In the genomic region with DNA sequence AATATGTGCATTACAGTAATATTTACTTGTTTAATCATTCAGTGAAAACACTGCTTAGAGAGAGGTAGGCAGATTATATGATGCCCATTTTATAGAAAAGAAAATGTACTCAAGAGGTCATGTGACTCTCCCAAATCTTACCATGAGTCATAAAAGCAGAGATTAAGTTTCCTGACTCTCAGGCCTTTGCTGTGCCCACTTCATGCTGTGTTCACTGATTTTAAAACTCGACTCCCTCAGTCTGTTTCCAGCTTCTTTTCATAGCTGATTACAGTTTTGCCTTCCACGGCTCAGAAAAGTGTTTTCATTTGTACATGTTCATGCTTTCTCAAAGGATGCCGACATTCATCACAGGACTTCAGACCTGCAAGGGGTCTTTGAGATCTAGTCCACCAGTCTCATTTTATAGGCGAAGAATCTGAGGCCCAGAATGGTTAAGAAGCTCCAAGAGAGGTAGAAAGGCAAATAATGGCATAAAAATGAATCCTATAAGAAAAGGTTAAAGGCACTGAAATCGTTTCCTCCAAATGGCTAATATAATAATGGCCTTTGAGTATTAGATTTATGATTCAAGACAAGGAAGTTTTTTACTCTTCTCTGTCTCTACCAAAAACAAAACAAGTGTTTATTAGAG, we compare ENCODE assay signal across 20 cellular contexts. TPM values are rescaled to one million over a fixed set of nuclear protein-coding genes. Genes with fewer than 3 reads are reported as not detected.
DNase-seq lines count a peak whose midpoint lies in the region; ATAC-seq and TF ChIP-seq lines count a peak whose summit lies in the region.
"Had no signal": no experiment of that assay in that cellular context is flagged by ENCODE, and none has a peak within 500 bp of the region (broad histone marks: within the 10 kb centered on the region; RNA-seq: fewer than 3 reads in every experiment).

No MANE protein-coding gene starts in this region.

- peak overlapping the region; percentile 80 for H2BK120ac ChIP-seq in IMR-90 (ENCODE audit: low read depth, low read length)

- H3K4me1 ChIP-seq in IMR-90 (ENCODE audit: control insufficient read depth, insufficient read depth, low read length) (peaks cover 12% of the 10 kb centered on the region), adipocyte (ENCODE audit: control insufficient read depth, insufficient read depth, low read length) (peaks cover 36% of the 10 kb centered on the region)
- H3K4me1 ChIP-seq: ascending aorta had no signal

- POLR2A ChIA-PET in AG04450 (lab: Yijun Ruan, JAX) (no interaction called here), IMR-90 (lab: Charles Lee; ENCODE audit: unreplicated experiment) (no interaction called here)

- H2AFZ ChIP-seq in IMR-90 (replicated peaks; ENCODE audit: low read length, poor library complexity), result peak overlapping the region; percentile 80

- H3K9me3 ChIP-seq in AG04450 (ENCODE audit: control insufficient read depth, insufficient read depth, low read length), result no peaks in the 10 kb centered on the region; the same call in none of the 2 replicates
- no peaks in the 10 kb centered on the region for H3K9me3 ChIP-seq in IMR-90 (ENCODE audit: control insufficient read depth, insufficient read depth, low read length)
- H3K9me3 ChIP-seq in adipocyte (ENCODE audit: control insufficient read depth, low read length), result peaks cover 4% of the 10 kb centered on the region
- H3K9me3 ChIP-seq: ascending aorta had no signal

- H2BK20ac ChIP-seq in IMR-90 (ENCODE audit: low read depth, low read length), result peak overlapping the region; percentile 83; the same call in 1 of the 2 replicates

- no peak overlapping the region; the same call in 1 of the 2 replicates for H3K23ac ChIP-seq in IMR-90 (ENCODE audit: low read depth, low read length)

- H3K4me3 ChIP-seq in AG04450 (ENCODE audit: low read depth, low read length), result no peak overlapping the region
- no peak overlapping the region for H3K4me3 ChIP-seq in IMR-90 (ENCODE audit: insufficient read depth, low read depth, low read length)
- no peak overlapping the region for H3K4me3 ChIP-seq in adipocyte (ENCODE audit: low read length)
- H3K4me3 ChIP-seq: ascending aorta had no signal

- H3K9ac ChIP-seq in IMR-90 (ENCODE audit: low read depth, low read length) (peak overlapping the region; percentile 35; the same call in 1 of the 2 replicates), adipocyte (ENCODE audit: low read length) (peak overlapping the region; percentile 18)

- peak overlapping the region; percentile 84 for H4K91ac ChIP-seq in IMR-90 (ENCODE audit: insufficient read depth, low read depth, low read length)

- peak overlapping the region; percentile 38; the same call in 1 of the 2 replicates for H3K14ac ChIP-seq in IMR-90 (replicated peaks; ENCODE audit: low read depth, low read length)

- no peaks in the 10 kb centered on the region for H3K27me3 ChIP-seq in AG04450 (ENCODE audit: control insufficient read depth, insufficient read depth, low read length)
- no peaks in the 10 kb centered on the region for H3K27me3 ChIP-seq in IMR-90 (ENCODE audit: control insufficient read depth, insufficient read depth, low read length)
- H3K27me3 ChIP-seq in adipocyte (replicated peaks; ENCODE audit: control insufficient read depth, insufficient read depth, low read length), result no peaks in the 10 kb centered on the region
- H3K27me3 ChIP-seq: ascending aorta had no signal

- H3K4me3 Mint-ChIP-seq in stimulated activated effector memory CD8-positive, alpha-beta T cell treated with anti-CD3 and anti-CD28 coated beads, Interleukin-12 subunit alpha, Interleukin-12 subunit beta, amount 100 ng/mL, for 72 hours, result no peak overlapping the region
- H3K4me3 Mint-ChIP-seq: activated CD8-positive, alpha-beta T cell treated with anti-CD3 and anti-CD28 coated beads, Interleukin-2, amount 10 ng/mL, durations not matched to agents 7 days and 5 days; activated T-helper 1 cell treated with anti-CD3 and anti-CD28 coated beads, Interleukin-12 subunit alpha, Interleukin-12 subunit beta, Interleukin-2, Interleukin-4 antibody, amounts not matched to agents 30 ng/mL and 10 ng/mL and 1 ng/mL, durations not matched to agents 14 hours and 24 hours and 36 hours; effector memory CD8-positive, alpha-beta T cell; mesothelial cell of epicardium; stimulated activated naive B cell treated with anti-CD40 and anti-IgM and Interleukin-4, amounts not matched to agents 10 μg/mL and 1 μg/mL and 100 μg/mL, for 72 hours; type B pancreatic cell had no signal

- no peaks in the 10 kb centered on the region for H3K9me3 Mint-ChIP-seq in stimulated activated effector memory CD8-positive, alpha-beta T cell treated with anti-CD3 and anti-CD28 coated beads, Interleukin-12 subunit alpha, Interleukin-12 subunit beta, amount 100 ng/mL, for 72 hours
- H3K9me3 Mint-ChIP-seq: activated T-helper 1 cell treated with anti-CD3 and anti-CD28 coated beads, Interleukin-12 subunit alpha, Interleukin-12 subunit beta, Interleukin-2, Interleukin-4 antibody, amounts not matched to agents 30 ng/mL and 10 ng/mL and 1 ng/mL, durations not matched to agents 14 hours and 24 hours and 36 hours; effector memory CD8-positive, alpha-beta T cell; stimulated activated naive B cell treated with anti-CD40 and anti-IgM and Interleukin-4, amounts not matched to agents 10 μg/mL and 1 μg/mL and 100 μg/mL, for 72 hours; type B pancreatic cell had no signal

- H3K36me3 ChIP-seq in IMR-90 (ENCODE audit: control insufficient read depth, insufficient read depth, low read length), result no peaks in the 10 kb centered on the region
- no peaks in the 10 kb centered on the region for H3K36me3 ChIP-seq in adipocyte (ENCODE audit: control insufficient read depth, insufficient read depth, low read length, severe bottlenecking)
- H3K36me3 ChIP-seq: ascending aorta, WERI-Rb-1 had no signal

- TF ChIP-seq CTCF in AG04450 (IDR thresholded peaks at IDR 0.05; ENCODE audit: low read depth, low read length), result no peak
- no peak for TF ChIP-seq CTCF in IMR-90 (conservative IDR thresholded peaks at IDR 0.05; ENCODE audit: low read depth, low read length)

- CTCF ChIA-PET in AG04450 (lab: Charles Lee) (interaction anchor here (1.1 kb wide), 1 partner anchor 89 kb away, joined by 4 read pairs; no protein-coding TSS in a partner anchor), IMR-90 (lab: Yijun Ruan, JAX) (interaction anchor here (1.1 kb wide), 1 partner anchor 9 kb away, joined by 3 read pairs; a partner anchor contains a TSS)

- in situ Hi-C loops in IMR-90 (cut with MboI; ENCODE audit: low sequenced_read_pairs), result no loop called here

- 0 out of 2 replicates have a peak, but pooled peaks have one; percentile 15 for ATAC-seq in IMR-90 (ENCODE audit: low read depth)
- no peak for ATAC-seq in Right ventricle myocardium superior (ENCODE audit: poor library complexity)
- no peak for ATAC-seq in stimulated activated effector memory CD8-positive, alpha-beta T cell treated with anti-CD3 and anti-CD28 coated beads, Interleukin-12 subunit alpha, Interleukin-12 subunit beta, amount 100 ng/mL, for 72 hours
- ATAC-seq: activated CD8-positive, alpha-beta T cell treated with anti-CD3 and anti-CD28 coated beads, Interleukin-2, amount 10 ng/mL, durations not matched to agents 7 days and 5 days; effector memory CD8-positive, alpha-beta T cell; sciatic nerve; stimulated activated naive B cell treated with anti-CD40 and anti-IgM and Interleukin-4, amounts not matched to agents 10 μg/mL and 1 μg/mL and 100 μg/mL, for 72 hours had no signal

- peak overlapping the region; percentile 81; the same call in 1 of the 2 replicates for H3K4ac ChIP-seq in IMR-90 (ENCODE audit: low read depth, low read length)

- no peaks in the 10 kb centered on the region for H4K20me1 ChIP-seq in IMR-90 (ENCODE audit: insufficient read depth, low read length)

- peak overlapping the region; percentile 76 for H2AK9ac ChIP-seq in IMR-90 (replicated peaks; ENCODE audit: low read depth, low read length, poor library complexity)

- H2AK5ac ChIP-seq in IMR-90 (ENCODE audit: low read depth, low read length), result peak overlapping the region; percentile 66; the same call in 1 of the 2 replicates

- H2BK15ac ChIP-seq in IMR-90 (ENCODE audit: low read depth, low read length), result peak overlapping the region; percentile 85; the same call in 2 of the 3 replicates

- H3K4me2 ChIP-seq in IMR-90 (ENCODE audit: low read depth, low read length), result peak overlapping the region; percentile 0; the same call in 1 of the 2 replicates

- peak overlapping the region; percentile 61 for H3K56ac ChIP-seq in IMR-90 (ENCODE audit: extremely low read depth, insufficient read depth, low read length)

- no peak for DNase-seq in AG04450 (ENCODE audit: low read depth, low spot score)
- DNase-seq in IMR-90, result peak; percentile 62
- peak; percentile 68 for DNase-seq in adipocyte (ENCODE audit: low read depth)
- peak; percentile 61 for DNase-seq in fibroblast of peridontal ligament (ENCODE audit: extremely low read depth)
- no peak for DNase-seq in Right ventricle myocardium superior
- DNase-seq in NCI-H526 (lab: John Stamatoyannopoulos, UW), result no peak
- DNase-seq in stimulated activated effector memory CD8-positive, alpha-beta T cell treated with anti-CD3 and anti-CD28 coated beads, Interleukin-12 subunit alpha, Interleukin-12 subunit beta, amount 100 ng/mL, for 72 hours (ENCODE audit: low spot score in 2 of 2), result no peak
- no peak for DNase-seq in stimulated activated CD4-positive, alpha-beta T cell treated with anti-CD3 and anti-CD28 coated beads, Interleukin-4, amount 100 ng/mL, for 1 hour
- DNase-seq: activated CD8-positive, alpha-beta T cell treated with anti-CD3 and anti-CD28 coated beads, Interleukin-2, amount 10 ng/mL, durations not matched to agents 7 days and 5 days; effector memory CD8-positive, alpha-beta T cell; NCI-H1048; NCI-H446; nucleus accumbens; stimulated activated naive B cell treated with anti-CD40 and anti-IgM and Interleukin-4, amounts not matched to agents 10 μg/mL and 1 μg/mL and 100 μg/mL, for 72 hours; WERI-Rb-1 had no signal

- peak overlapping the region; percentile 69; the same call in 1 of the 2 replicates for H3K18ac ChIP-seq in IMR-90 (ENCODE audit: low read depth, low read length)

- no peak for TF ChIP-seq POLR2A in IMR-90 (IDR thresholded peaks at IDR 0.05; ENCODE audit: low read depth, low read length)

- peak overlapping the region; percentile 7; the same call in 1 of the 2 replicates for H4K5ac ChIP-seq in IMR-90 (ENCODE audit: low read depth, low read length)

- H2BK5ac ChIP-seq in IMR-90 (ENCODE audit: low read depth, low read length, poor library complexity, severe bottlenecking), result peak overlapping the region; percentile 88

- H3K9me1 ChIP-seq in IMR-90 (ENCODE audit: insufficient read depth, low read length), result no peaks in the 10 kb centered on the region; the same call in 1 of the 2 replicates

- dilution Hi-C loops in IMR-90 (cut with HindIII; ENCODE audit: low sequenced_read_pairs, unreplicated experiment), result no loop called here

- BruUV-seq in IMR-90 (replicated peaks; lab: Mats Ljungman, UMichigan), result no TSS peak

- intact Hi-C loops in IMR-90 (cut with micrococcal nuclease), result no loop called here
- intact Hi-C loops in Right ventricle myocardium superior (cut with DNase I), result no loop called here

- H3K4me1 Mint-ChIP-seq in stimulated activated effector memory CD8-positive, alpha-beta T cell treated with anti-CD3 and anti-CD28 coated beads, Interleukin-12 subunit alpha, Interleukin-12 subunit beta, amount 100 ng/mL, for 72 hours, result no peaks in the 10 kb centered on the region
- H3K4me1 Mint-ChIP-seq: mesothelial cell of epicardium had no signal

- no peaks in the 10 kb centered on the region for H3K36me3 Mint-ChIP-seq in stimulated activated effector memory CD8-positive, alpha-beta T cell treated with anti-CD3 and anti-CD28 coated beads, Interleukin-12 subunit alpha, Interleukin-12 subunit beta, amount 100 ng/mL, for 72 hours
- H3K36me3 Mint-ChIP-seq: mesothelial cell of epicardium; stimulated activated naive B cell treated with anti-CD40 and anti-IgM and Interleukin-4, amounts not matched to agents 10 μg/mL and 1 μg/mL and 100 μg/mL, for 72 hours; type B pancreatic cell had no signal

- H3K79me1 ChIP-seq in IMR-90 (ENCODE audit: low read depth in 1 of 2, low read length in 2 of 2), result no peaks in the 10 kb centered on the region

- peak overlapping the region; percentile 8 to 95; a peak in 3 of 4 replicates for H4K8ac ChIP-seq in IMR-90 (ENCODE audit: low read depth in 2 of 2, low read length in 2 of 2)

- WGBS in IMR-90 (ENCODE audit: extremely low coverage in 2 of 2, insufficient read length in 1 of 2), 2 experiments, result 92% methylated on average over 2 of the region's 5 CpGs; no CpG with 5 or more reads in 1 of the 2 experiments

- no peak for TF ChIP-seq RAD21 in IMR-90 (IDR thresholded peaks at IDR 0.05; ENCODE audit: low read length)

- H3K27ac ChIP-seq in AG04450 (ENCODE audit: low read depth, low read length), result peak overlapping the region; percentile 11
- H3K27ac ChIP-seq in IMR-90 (ENCODE audit: insufficient read depth, low read length), result peak overlapping the region; percentile 78
- H3K27ac ChIP-seq: ascending aorta, WERI-Rb-1 had no signal

- H3K27ac Mint-ChIP-seq in stimulated activated effector memory CD8-positive, alpha-beta T cell treated with anti-CD3 and anti-CD28 coated beads, Interleukin-12 subunit alpha, Interleukin-12 subunit beta, amount 100 ng/mL, for 72 hours, result no peak overlapping the region
- H3K27ac Mint-ChIP-seq: activated CD8-positive, alpha-beta T cell treated with anti-CD3 and anti-CD28 coated beads, Interleukin-2, amount 10 ng/mL, durations not matched to agents 7 days and 5 days; activated T-helper 1 cell treated with anti-CD3 and anti-CD28 coated beads, Interleukin-12 subunit alpha, Interleukin-12 subunit beta, Interleukin-2, Interleukin-4 antibody, amounts not matched to agents 30 ng/mL and 10 ng/mL and 1 ng/mL, durations not matched to agents 14 hours and 24 hours and 36 hours; effector memory CD8-positive, alpha-beta T cell; mesothelial cell of epicardium; stimulated activated naive B cell treated with anti-CD40 and anti-IgM and Interleukin-4, amounts not matched to agents 10 μg/mL and 1 μg/mL and 100 μg/mL, for 72 hours; type B pancreatic cell had no signal

RNA-seq across cellular contexts. Expression of a gene that starts 9.0 kb away (rescaled TPM):
- polyA plus RNA-seq in AG04450 (2011; rRNA removed) (141 and 164 TPM in 2 replicates), IMR-90 (2012; rRNA removed) (80.8 and 89.2 TPM in 2 replicates)
- 149 and 227 TPM in 2 replicates for polyA minus RNA-seq in AG04450 (2011; rRNA and poly(A)+ RNA removed)
- total RNA-seq in IMR-90 (2012; rRNA removed) (218 and 270 TPM in 2 replicates), Right ventricle myocardium superior (86.5 TPM)
- polyA plus RNA-seq in IMR-90 (2012; cell fraction: cytosol; rRNA removed), result 33.0 and 37.5 TPM in 2 replicates
- polyA plus RNA-seq in IMR-90 (2012; cell fraction: nucleus; rRNA removed; ENCODE audit: low replicate concordance), result 36.9 and 94.7 TPM in 2 replicates

Comparison
In these comparisons a context has a peak if more than half of its experiments do, and no peak if none do; other contexts are left out.
1. DNase-seq: peak in IMR-90 (single experiment), adipocyte (single experiment) and fibroblast of peridontal ligament (single experiment); none in AG04450 (single experiment), Right ventricle myocardium superior (single experiment), NCI-H526 (0 of 2), stimulated activated effector memory CD8-positive, alpha-beta T cell treated with anti-CD3 and anti-CD28 coated beads, Interleukin-12 subunit alpha, Interleukin-12 subunit beta, amount 100 ng/mL, for 72 hours (0 of 2) and stimulated activated CD4-positive, alpha-beta T cell treated with anti-CD3 and anti-CD28 coated beads, Interleukin-4, amount 100 ng/mL, for 1 hour (single experiment).